In genomic region chr2:17482651-17483050, GRCh38 we compare ENCODE assay signal across 21 cellular contexts. TPM values are rescaled to one million over a fixed set of nuclear protein-coding genes. Genes with fewer than 3 reads are reported as not detected.
A peak's percentile ranks its signal among the peaks of the same experiment; 100 is the strongest.
DNase-seq lines count a peak whose midpoint lies in the region; FAIRE-seq and TF ChIP-seq lines count a peak whose summit lies in the region.
"Had no signal": no experiment of that assay in that cellular context is flagged by ENCODE, and none has a peak within 500 bp of the region (broad histone marks: within the 10 kb centered on the region; RNA-seq: fewer than 3 reads in every experiment).

No MANE protein-coding gene starts in this region.

- no peak for TF ChIP-seq CTCF in astrocyte (IDR thresholded peaks at IDR 0.05; ENCODE audit: insufficient read depth, low read depth, low read length)
- no peak for TF ChIP-seq CTCF in foreskin fibroblast (IDR thresholded peaks at IDR 0.05; ENCODE audit: low read depth, low read length)

- no peaks in the 10 kb centered on the region for H3K36me3 Mint-ChIP-seq in astrocyte (ENCODE audit: low read depth, unreplicated experiment)

- H3K27ac ChIP-seq in Karpas-422 (ENCODE audit: low read length) (no peak overlapping the region), astrocyte (ENCODE audit: low read depth, low read length) (no peak overlapping the region)

- no peaks in the 10 kb centered on the region for H3K9me2 ChIP-seq in Karpas-422 (replicated peaks; ENCODE audit: insufficient read depth, low read length)

- H3K27me3 ChIP-seq in Karpas-422 (ENCODE audit: low read length): no peaks in the 10 kb centered on the region
- H3K27me3 ChIP-seq in astrocyte (ENCODE audit: insufficient read depth, low read length): no peaks in the 10 kb centered on the region
- H3K27me3 ChIP-seq: BE2C had no signal

- H3K4me1 Mint-ChIP-seq in astrocyte (ENCODE audit: low read depth, unreplicated experiment): peaks cover 8% of the 10 kb centered on the region

- H4K20me1 ChIP-seq in Karpas-422 (ENCODE audit: insufficient read depth, low read depth, low read length) (no peaks in the 10 kb centered on the region), astrocyte (ENCODE audit: insufficient read depth, low read length) (no peaks in the 10 kb centered on the region)

- no peaks in the 10 kb centered on the region for H3K9me3 Mint-ChIP-seq in astrocyte (ENCODE audit: unreplicated experiment)

- no peak for FAIRE-seq in astrocyte (lab: Jason Lieb, UNC)
- FAIRE-seq in RCC 7860 (lab: Jason Lieb, UNC): no peak
- FAIRE-seq: GM12891, GM18507, H1 had no signal

- no peaks in the 10 kb centered on the region for H3K4me1 ChIP-seq in Karpas-422 (ENCODE audit: low read length)
- H3K4me1 ChIP-seq in astrocyte (ENCODE audit: insufficient read depth, low read length): no peaks in the 10 kb centered on the region
- H3K4me1 ChIP-seq: BE2C had no signal

- no peaks in the 10 kb centered on the region for H3K27me3 Mint-ChIP-seq in astrocyte (ENCODE audit: low read depth, unreplicated experiment)

- H3K27ac Mint-ChIP-seq in astrocyte (ENCODE audit: unreplicated experiment): no peak overlapping the region

- no peak for DNase-seq in Karpas-422
- peak; percentile 60 for DNase-seq in astrocyte (ENCODE audit: low read depth)
- DNase-seq in foreskin fibroblast: peak; percentile 9 to 52
- no peak for DNase-seq in RCC 7860 (ENCODE audit: low spot score)
- DNase-seq in NCI-H69 (lab: John Stamatoyannopoulos, UW): no peak
- DNase-seq in DMS153 treated with DMSO at 0.1 percent for 48 hours (lab: John Stamatoyannopoulos, UW; ENCODE audit: unreplicated experiment): no peak
- DNase-seq in NCI-H748 (lab: John Stamatoyannopoulos, UW; ENCODE audit: unreplicated experiment): no peak
- DNase-seq: BE2C, DMS79 treated with DMSO at 0.1 percent for 48 hours, NCI-H1092 treated with DMSO at 0.1 percent for 48 hours, NCI-H1436 treated with DMSO at 0.1 percent for 48 hours, NCI-H2029, NCI-H2227 treated with DMSO at 0.1 percent for 48 hours, NCI-H510A, NCI-H82, RPMI8226, SHP77 had no signal

- no peaks in the 10 kb centered on the region for H3K79me2 ChIP-seq in Karpas-422 (ENCODE audit: low read length)
- H3K79me2 ChIP-seq in astrocyte (ENCODE audit: insufficient read depth, low read length): no peaks in the 10 kb centered on the region

- no peak overlapping the region for H3K9ac ChIP-seq in Karpas-422 (ENCODE audit: low read length)
- H3K9ac ChIP-seq in astrocyte (ENCODE audit: low read length): no peak overlapping the region

- H2AFZ ChIP-seq in Karpas-422 (ENCODE audit: low read length) (peak overlapping the region; percentile 58; the same call in 1 of the 2 replicates), astrocyte (ENCODE audit: low read depth, low read length) (no peak overlapping the region)

- H3K4me3 ChIP-seq in Karpas-422 (ENCODE audit: low read length) (no peak overlapping the region), astrocyte (ENCODE audit: insufficient read depth, low read depth, low read length) (no peak overlapping the region), foreskin fibroblast (ENCODE audit: low read depth in 1 of 2, low read length in 2 of 2) (no peak overlapping the region)

- H3K36me3 ChIP-seq in Karpas-422 (ENCODE audit: insufficient read depth, low read length): no peaks in the 10 kb centered on the region
- no peaks in the 10 kb centered on the region for H3K36me3 ChIP-seq in astrocyte (ENCODE audit: insufficient read depth, low read length)
- H3K36me3 ChIP-seq: BE2C had no signal

- no peak overlapping the region for H3K4me3 Mint-ChIP-seq in astrocyte (ENCODE audit: unreplicated experiment)

- H3K9me3 ChIP-seq in Karpas-422 (ENCODE audit: low read length) (no peaks in the 10 kb centered on the region), astrocyte (ENCODE audit: insufficient read depth, low read depth, low read length) (no peaks in the 10 kb centered on the region)
- H3K9me3 ChIP-seq: BE2C had no signal

- H3K4me2 ChIP-seq in Karpas-422 (ENCODE audit: low read depth, low read length, poor library complexity, severe bottlenecking) (no peak overlapping the region), astrocyte (ENCODE audit: low read length) (no peak overlapping the region)

RNA-seq across cellular contexts. Expression of gene RAD51AP2, which starts 35.6 kb away (rescaled TPM):
- not detected in 2 replicates for total RNA-seq in Karpas-422 (2014; rRNA removed; shearing (Covaris generic); ENCODE audit: low replicate concordance)
- 0.10 TPM in 1 of 2 replicates, not detected in the other for total RNA-seq in astrocyte

RNA-seq across cellular contexts. Expression of gene VSNL1, which starts 57.8 kb away (rescaled TPM):
- not detected in 2 replicates for total RNA-seq in Karpas-422 (2014; rRNA removed; shearing (Covaris generic); ENCODE audit: low replicate concordance)
- 0.61 and 2.4 TPM in 2 replicates for total RNA-seq in astrocyte
- total RNA-seq: OCI-LY7 had no signal

Comparison
In these comparisons a context has a peak if more than half of its experiments do, and no peak if none do; other contexts are left out.
1. DNase-seq: peak in astrocyte (single experiment) and foreskin fibroblast (2 of 2); none in Karpas-422 (single experiment), RCC 7860 (single experiment), NCI-H69 (single experiment), DMS153 treated with DMSO at 0.1 percent for 48 hours (single experiment) and NCI-H748 (single experiment).